1 cellular context compared by ENCODE assay signal in genomic region chr6:131226465-131226864, GRCh38.
TF ChIP-seq lines count a peak whose summit lies in the region.

No MANE protein-coding gene starts in this region.

TF ChIP-seq in GM23338, 12 proteins besides CTCF, POLR2A, EP300 and RAD21 (continued from another document):
- TF ChIP-seq ZNF462 (CRISPR knock-in tag; IDR thresholded peaks at IDR 0.05) (no peak), REST (IDR thresholded peaks at IDR 0.05; ENCODE audit: unreplicated experiment) (no peak), EZH2phosphoT487 (IDR thresholded peaks at IDR 0.05; ENCODE audit: unreplicated experiment) (no peak), NANOG (IDR thresholded peaks at IDR 0.05; ENCODE audit: borderline replicate concordance) (no peak), ETS1 (IDR thresholded peaks at IDR 0.05) (no peak), ZNF114 (CRISPR knock-in tag; IDR thresholded peaks at IDR 0.05) (no peak)
